14 cellular contexts compared by ENCODE assay signal in genomic region chr17:67239597-67239996, GRCh38. TPM values are rescaled to one million over a fixed set of nuclear protein-coding genes. Genes with fewer than 3 reads are reported as not detected.
DNase-seq lines count a peak whose midpoint lies in the region; ATAC-seq, FAIRE-seq and TF ChIP-seq lines count a peak whose summit lies in the region.
"Had no signal": no experiment of that assay in that cellular context is flagged by ENCODE, and none has a peak within 500 bp of the region (broad histone marks: within the 10 kb centered on the region; RNA-seq: fewer than 3 reads in every experiment).

No MANE protein-coding gene starts in this region.

- CTCF ChIA-PET in MCF 10A (lab: Yijun Ruan, JAX) (interaction anchor here (0.7 to 1.7 kb wide), 6 partner anchors 17 to 56 kb away, joined by 3 to 11 read pairs (median 4); no protein-coding TSS in a partner anchor), mammary epithelial cell (lab: Charles Lee; ENCODE audit: low non-redundant PET) (no interaction called here)

- ATAC-seq in right cardiac atrium, result no peak
- ATAC-seq: Panc1 had no signal

- peaks cover 77% of the 10 kb centered on the region for H3K79me2 ChIP-seq in mammary epithelial cell (ENCODE audit: insufficient read depth, low read length)

- TF ChIP-seq POLR2A in vagina (IDR thresholded peaks at IDR 0.05), result no peak

- WGBS in mammary epithelial cell (ENCODE audit: low coverage, missing lambda C conversion rate), result 85% methylated on average over 3 of the region's 3 CpGs
- WGBS in right cardiac atrium, result 48% methylated on average over 3 of the region's 3 CpGs

- in situ Hi-C loops in mammary epithelial cell (cut with MboI; ENCODE audit: low sequenced_read_pairs in 2 of 2), result no loop called here

- DNase-seq in MCF 10A (ENCODE audit: unreplicated experiment), result peak; percentile 25
- DNase-seq in mammary epithelial cell, result no peak
- peak; percentile 57 to 78 for DNase-seq in cardiac fibroblast (ENCODE audit: low read depth in 2 of 2)
- DNase-seq in mesothelial cell of epicardium (ENCODE audit: low spot score in 2 of 2, unreplicated experiment in 2 of 2), result no peak
- DNase-seq in vagina (ENCODE audit: extremely low spot score in 2 of 2), result no peak
- DNase-seq in hippocampal formation (lab: John Stamatoyannopoulos, UW), result no peak
- DNase-seq in frontal cortex (ENCODE audit: low spot score in 2 of 2), result no peak
- no peak for DNase-seq in right cardiac atrium
- DNase-seq: amniotic stem cell, endodermal cell, NCI-H1092 treated with DMSO at 0.1 percent for 48 hours, NCI-H446, uterus had no signal

- peaks cover 48% of the 10 kb centered on the region for H3K4me1 Mint-ChIP-seq in MCF 10A (ENCODE audit: insufficient read depth, unreplicated experiment)
- H3K4me1 Mint-ChIP-seq in mesothelial cell of epicardium, result peaks cover 40% of the 10 kb centered on the region

- H3K36me3 ChIP-seq in mammary epithelial cell (ENCODE audit: insufficient read depth, low read length) (peaks cover 12% of the 10 kb centered on the region), vagina (peaks cover 0 to 46% of the 10 kb centered on the region in 2 donors)
- H3K36me3 ChIP-seq: uterus had no signal

- intact Hi-C loops in MCF 10A (cut with micrococcal nuclease) (no loop called here), mammary epithelial cell (cut with micrococcal nuclease) (no loop called here), vagina (cut with DNase I) (no loop called here), right cardiac atrium (cut with DNase I) (no loop called here)

- H3K4me2 ChIP-seq in mammary epithelial cell (ENCODE audit: insufficient read depth, low read depth, low read length), result no peak overlapping the region

- H3K4me3 ChIP-seq in mammary epithelial cell (replicated peaks in 1 of 3; ENCODE audit: insufficient read depth in 1 of 3, low read depth in 2 of 3, low read length in 3 of 3) (no peak overlapping the region), cardiac fibroblast (replicated peaks in 1 of 2; ENCODE audit: low read depth in 2 of 2, low read length in 2 of 2) (no peak overlapping the region), vagina (no peak overlapping the region), right cardiac atrium (ENCODE audit: low read length) (no peak overlapping the region)
- H3K4me3 ChIP-seq: uterus had no signal

- H3K27ac Mint-ChIP-seq in MCF 10A (ENCODE audit: low read depth, unreplicated experiment) (peak overlapping the region; percentile 31), mesothelial cell of epicardium (peak overlapping the region; percentile 0)

- H3K4me1 ChIP-seq in mammary epithelial cell (ENCODE audit: insufficient read depth, low read length) (peaks cover 5% of the 10 kb centered on the region), vagina (peaks cover 43% of the 10 kb centered on the region), right cardiac atrium (ENCODE audit: control insufficient read depth, insufficient read depth, low read length) (no peaks in the 10 kb centered on the region)

- dilution Hi-C loops in mammary epithelial cell (cut with HindIII; ENCODE audit: low sequenced_read_pairs), result loop anchor here (5.0 kb wide), 1 partner anchor 48 kb away; no protein-coding TSS in a partner anchor

- no peaks in the 10 kb centered on the region for H3K27me3 Mint-ChIP-seq in MCF 10A (ENCODE audit: insufficient read depth, unreplicated experiment)
- H3K27me3 Mint-ChIP-seq in mesothelial cell of epicardium (ENCODE audit: low read depth), result no peaks in the 10 kb centered on the region

- H3K9me3 ChIP-seq in mammary epithelial cell (replicated peaks; ENCODE audit: insufficient read depth, low read length) (no peaks in the 10 kb centered on the region), vagina (no peaks in the 10 kb centered on the region), right cardiac atrium (ENCODE audit: control insufficient read depth, low read length) (no peaks in the 10 kb centered on the region)
- H3K9me3 ChIP-seq: uterus had no signal

- H3K36me3 Mint-ChIP-seq in MCF 10A (ENCODE audit: insufficient read depth, unreplicated experiment) (peaks cover 79% of the 10 kb centered on the region), mesothelial cell of epicardium (peaks cover 25% of the 10 kb centered on the region)

- BruUV-seq in MCF 10A (replicated peaks; lab: Mats Ljungman, UMichigan) (no TSS peak), mammary epithelial cell (replicated peaks; lab: Mats Ljungman, UMichigan) (no TSS peak)

- H3K9me3 Mint-ChIP-seq in MCF 10A (ENCODE audit: unreplicated experiment), result no peaks in the 10 kb centered on the region
- no peaks in the 10 kb centered on the region for H3K9me3 Mint-ChIP-seq in mesothelial cell of epicardium
- H3K9me3 Mint-ChIP-seq: endodermal cell had no signal

- no peak overlapping the region for H2AFZ ChIP-seq in mammary epithelial cell (ENCODE audit: low read depth, low read length)

- TF ChIP-seq CTCF in MCF 10A (IDR thresholded peaks at IDR 0.05; ENCODE audit: unreplicated experiment), result no peak
- no peak for TF ChIP-seq CTCF in mammary epithelial cell (conservative IDR thresholded peaks at IDR 0.05 in 1 of 2, IDR thresholded peaks at IDR 0.05 in 1 of 2; ENCODE audit: extremely low read depth in 1 of 2, insufficient read depth in 1 of 2, low read depth in 1 of 2, low read length in 2 of 2)
- no peak for TF ChIP-seq CTCF in cardiac fibroblast (IDR thresholded peaks at IDR 0.05; ENCODE audit: low read depth, low read length)
- no peak for TF ChIP-seq CTCF in mesothelial cell of epicardium (IDR thresholded peaks at IDR 0.05; ENCODE audit: unreplicated experiment)
- TF ChIP-seq CTCF in vagina (IDR thresholded peaks at IDR 0.05), result no peak

- H4K20me1 ChIP-seq in mammary epithelial cell (ENCODE audit: insufficient read depth, low read length), result no peaks in the 10 kb centered on the region

- H3K4me3 Mint-ChIP-seq in MCF 10A (ENCODE audit: unreplicated experiment) (peak overlapping the region; percentile 47), mesothelial cell of epicardium (no peak overlapping the region)
- H3K4me3 Mint-ChIP-seq: endodermal cell had no signal

- H3K9ac ChIP-seq in mammary epithelial cell (ENCODE audit: insufficient read depth, low read length), result no peak overlapping the region

- no peak overlapping the region for H3K27ac ChIP-seq in mammary epithelial cell (ENCODE audit: insufficient read depth, low read depth, low read length)
- no peak overlapping the region for H3K27ac ChIP-seq in vagina
- H3K27ac ChIP-seq in right cardiac atrium (ENCODE audit: low read length), result no peak overlapping the region

- FAIRE-seq in frontal cortex (lab: Jason Lieb, UNC), result no peak

- POLR2A ChIA-PET in MCF 10A (lab: Yijun Ruan, JAX), result interaction anchor here (0.9 to 1.4 kb wide), 4 partner anchors 15 to 125 kb away, joined by 3 to 4 read pairs (median 4); no protein-coding TSS in a partner anchor

- H3K27me3 ChIP-seq in mammary epithelial cell (ENCODE audit: insufficient read depth, low read length) (no peaks in the 10 kb centered on the region), vagina (no peaks in the 10 kb centered on the region), right cardiac atrium (ENCODE audit: control insufficient read depth, insufficient read depth) (no peaks in the 10 kb centered on the region)
- H3K27me3 ChIP-seq: uterus had no signal

RNA-seq across cellular contexts. Expression of gene HELZ, which starts 5.4 kb away (rescaled TPM):
- total RNA-seq in MCF 10A (2022) (56.7 and 71.7 TPM in 2 replicates), mammary epithelial cell (10 to 100 TPM; 51.3 to 62.5 TPM), mesothelial cell of epicardium (84.1 to 86.6 TPM (median 85.6 TPM) in 3 replicates), vagina (31.4 TPM), frontal cortex (37.1 TPM), right cardiac atrium (10 to 100 TPM; 32.2 to 43.9 (median 37.9) TPM)
- polyA plus RNA-seq in mammary epithelial cell (11.9 TPM), right cardiac atrium (5.6 TPM)
- polyA minus RNA-seq in mammary epithelial cell, result 38.6 TPM

Comparison
In these comparisons a context has a peak if more than half of its experiments do, and no peak if none do; other contexts are left out.
1. DNase-seq: peak in MCF 10A (single experiment) and cardiac fibroblast (2 of 2); none in mammary epithelial cell (single experiment), mesothelial cell of epicardium (0 of 2), vagina (0 of 2), hippocampal formation (0 of 2), frontal cortex (0 of 2) and right cardiac atrium (0 of 3).